Comparison of ENCODE assay signal across 8 cellular contexts in genomic region chr10:91887075-91887899, GRCh38. TPM values are rescaled to one million over a fixed set of nuclear protein-coding genes. Genes with fewer than 3 reads are reported as not detected.
DNase-seq lines count a peak whose midpoint lies in the region; ATAC-seq and TF ChIP-seq lines count a peak whose summit lies in the region.

No MANE protein-coding gene starts in this region.

- TF ChIP-seq CTCF in coronary artery (IDR thresholded peaks at IDR 0.05) = no peak
- no peak for TF ChIP-seq CTCF in left lung (IDR thresholded peaks at IDR 0.05)

- CTCF ChIA-PET in activated CD4-positive, alpha-beta T cell treated with anti-CD3 and anti-CD28 coated beads for 36 hours (lab: Charles Lee) = interaction anchor here (0.6 to 1.4 kb wide), 5 partner anchors 17 to 93 kb away, joined by 3 to 5 read pairs (median 4); partner anchors contain the start of gene BTAF1

- no peaks in the 10 kb centered on the region for H3K9me3 ChIP-seq in left lung

- peaks cover 23% of the 10 kb centered on the region for H3K27me3 Mint-ChIP-seq in activated CD4-positive, alpha-beta T cell treated with anti-CD3 and anti-CD28 coated beads for 36 hours
- peaks cover 36% of the 10 kb centered on the region for H3K27me3 Mint-ChIP-seq in T-helper 2 cell treated with Interferon-gamma antibody and Interleukin-4, amounts not matched to agents 5 μg/mL and 100 μg/mL, for 36 hours (ENCODE audit: low read depth)

- H3K9me3 Mint-ChIP-seq in activated CD4-positive, alpha-beta T cell treated with anti-CD3 and anti-CD28 coated beads for 36 hours (ENCODE audit: low read depth) = no peaks in the 10 kb centered on the region
- H3K9me3 Mint-ChIP-seq in T-helper 2 cell treated with Interferon-gamma antibody and Interleukin-4, amounts not matched to agents 5 μg/mL and 100 μg/mL, for 36 hours = no peaks in the 10 kb centered on the region

- peaks cover 10% of the 10 kb centered on the region for H3K4me1 Mint-ChIP-seq in activated CD4-positive, alpha-beta T cell treated with anti-CD3 and anti-CD28 coated beads for 36 hours
- H3K4me1 Mint-ChIP-seq in T-helper 2 cell treated with Interferon-gamma antibody and Interleukin-4, amounts not matched to agents 5 μg/mL and 100 μg/mL, for 36 hours (ENCODE audit: low read depth) = peaks cover 7% of the 10 kb centered on the region

- H3K27me3 ChIP-seq in left lung = peaks cover 0 to 27% of the 10 kb centered on the region in 2 donors

- DNase-seq in activated CD4-positive, alpha-beta T cell treated with anti-CD3 and anti-CD28 coated beads for 36 hours = peak; percentile 50
- no peak for DNase-seq in activated CD4-positive, alpha-beta T cell treated with anti-CD3 and anti-CD28 coated beads for 1 hour
- peak; percentile 7 for DNase-seq in T-helper 2 cell treated with Interferon-gamma antibody and Interleukin-4, amounts not matched to agents 5 μg/mL and 100 μg/mL, for 36 hours (ENCODE audit: low spot score)
- DNase-seq in coronary artery (ENCODE audit: low spot score) = no peak
- DNase-seq in left lung = peak in 1 of 2 donors; percentile 81
- peak; percentile 2 to 4 for DNase-seq in stimulated activated CD4-positive, alpha-beta T cell treated with anti-CD3 and anti-CD28 coated beads, Interleukin-4, amount 100 ng/mL, for 48 hours (ENCODE audit: low read depth in 2 of 2)
- no peak for DNase-seq in epidermal melanocyte (ENCODE audit: insufficient read length, low spot score)
- no peak for DNase-seq in dedifferentiated amniotic fluid mesenchymal stem cell (ENCODE audit: extremely low spot score)

- H3K4me1 ChIP-seq in left lung = peaks cover 8 to 14% of the 10 kb centered on the region in 2 donors

- H3K27ac Mint-ChIP-seq in activated CD4-positive, alpha-beta T cell treated with anti-CD3 and anti-CD28 coated beads for 36 hours = peak overlapping the region; percentile 51
- H3K27ac Mint-ChIP-seq in T-helper 2 cell treated with Interferon-gamma antibody and Interleukin-4, amounts not matched to agents 5 μg/mL and 100 μg/mL, for 36 hours = no peak overlapping the region

- no peaks in the 10 kb centered on the region for H3K36me3 ChIP-seq in left lung

- peak overlapping the region; percentile 74 for H3K4me3 Mint-ChIP-seq in activated CD4-positive, alpha-beta T cell treated with anti-CD3 and anti-CD28 coated beads for 36 hours
- H3K4me3 Mint-ChIP-seq in T-helper 2 cell treated with Interferon-gamma antibody and Interleukin-4, amounts not matched to agents 5 μg/mL and 100 μg/mL, for 36 hours = peak overlapping the region; percentile 89

- intact Hi-C loops in activated CD4-positive, alpha-beta T cell treated with anti-CD3 and anti-CD28 coated beads for 36 hours (cut with DNase I, micrococcal nuclease) = no loop called here
- intact Hi-C loops in left lung (cut with DNase I) = no loop called here

- peak overlapping the region; percentile 44 to 59 for H3K27ac ChIP-seq in coronary artery
- no peak overlapping the region for H3K27ac ChIP-seq in left lung

- POLR2A ChIA-PET in activated CD4-positive, alpha-beta T cell treated with anti-CD3 and anti-CD28 coated beads for 36 hours (lab: Charles Lee) = interaction anchor here (1.0 kb wide), 2 partner anchors 21 to 45 kb away, joined by 3 read pairs; partner anchors contain the start of gene FGFBP3

- no peaks in the 10 kb centered on the region for H3K36me3 Mint-ChIP-seq in activated CD4-positive, alpha-beta T cell treated with anti-CD3 and anti-CD28 coated beads for 36 hours (ENCODE audit: low read depth)
- H3K36me3 Mint-ChIP-seq in T-helper 2 cell treated with Interferon-gamma antibody and Interleukin-4, amounts not matched to agents 5 μg/mL and 100 μg/mL, for 36 hours (ENCODE audit: low read depth) = no peaks in the 10 kb centered on the region

- H3K4me3 ChIP-seq in coronary artery (peak overlapping the region; percentile 84), left lung (peak overlapping the region; percentile 38 to 41)

- peak; percentile 80 for ATAC-seq in activated CD4-positive, alpha-beta T cell treated with anti-CD3 and anti-CD28 coated beads for 36 hours
- ATAC-seq in left lung = peak; percentile 78

RNA-seq across cellular contexts. Expression of gene FGFBP3, which starts 22.0 kb away (rescaled TPM):
- 1 to 10 TPM; 1.5 TPM for total RNA-seq in activated CD4-positive, alpha-beta T cell treated with anti-CD3 and anti-CD28 coated beads for 36 hours
- 1 to 10 TPM in 1 of 2 donors, under 1 TPM in 1; 0.76 to 1.5 TPM for total RNA-seq in left lung

RNA-seq across cellular contexts. Expression of gene BTAF1, which starts 36.3 kb away (rescaled TPM):
- 10 to 100 TPM; 59.0 to 59.4 TPM for total RNA-seq in activated CD4-positive, alpha-beta T cell treated with anti-CD3 and anti-CD28 coated beads for 36 hours
- 10 to 100 TPM; 24.2 to 29.1 TPM for total RNA-seq in left lung

Comparison
In these comparisons a context has a peak if more than half of its experiments do, and no peak if none do; other contexts are left out.
1. DNase-seq: peak in activated CD4-positive, alpha-beta T cell treated with anti-CD3 and anti-CD28 coated beads for 36 hours (single experiment), T-helper 2 cell treated with Interferon-gamma antibody and Interleukin-4, amounts not matched to agents 5 μg/mL and 100 μg/mL, for 36 hours (single experiment) and stimulated activated CD4-positive, alpha-beta T cell treated with anti-CD3 and anti-CD28 coated beads, Interleukin-4, amount 100 ng/mL, for 48 hours (2 of 2); none in activated CD4-positive, alpha-beta T cell treated with anti-CD3 and anti-CD28 coated beads for 1 hour (single experiment), coronary artery (single experiment), epidermal melanocyte (single experiment) and dedifferentiated amniotic fluid mesenchymal stem cell (single experiment).
2. H3K27ac ChIP-seq: peak in coronary artery (2 of 2); none in left lung (0 of 2).